In the genomic region with DNA sequence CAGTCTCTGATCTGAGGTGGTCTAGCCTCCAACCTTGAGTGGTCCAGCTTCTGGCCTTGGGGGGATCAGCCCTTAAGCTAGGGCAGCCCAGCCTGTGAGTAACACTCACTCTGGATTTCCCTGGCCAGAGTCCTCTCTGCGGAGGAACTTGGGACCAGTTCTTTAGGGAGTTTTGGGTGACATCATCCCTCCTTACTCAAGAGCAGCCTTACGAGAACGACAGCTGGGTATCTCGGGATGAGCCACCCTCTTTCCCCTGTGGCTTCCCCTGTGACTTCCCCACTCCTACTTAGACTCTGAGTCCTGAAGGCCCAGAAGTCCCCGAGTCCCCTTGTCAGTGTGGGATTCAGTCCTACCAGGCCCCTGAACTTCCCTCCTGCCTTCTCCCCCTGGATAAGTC, we compare ENCODE assay signal across 12 cellular contexts. TPM values are rescaled to one million over a fixed set of nuclear protein-coding genes. Genes with fewer than 3 reads are reported as not detected.
DNase-seq lines count a peak whose midpoint lies in the region; ATAC-seq and TF ChIP-seq lines count a peak whose summit lies in the region.
"Had no signal": no experiment of that assay in that cellular context is flagged by ENCODE, and none has a peak within 500 bp of the region (broad histone marks: within the 10 kb centered on the region; RNA-seq: fewer than 3 reads in every experiment).

No MANE protein-coding gene starts in this region.

- ATAC-seq in left colon (no peak), PC-3 (no peak), T-helper 17 cell (no peak)

- H3K27me3 Mint-ChIP-seq in HFFc6 (ENCODE audit: insufficient read depth) = peaks cover 2% of the 10 kb centered on the region
- no peaks in the 10 kb centered on the region for H3K27me3 Mint-ChIP-seq in T-helper 17 cell

- H3K4me3 ChIP-seq in breast epithelium = no peak overlapping the region
- no peak overlapping the region for H3K4me3 ChIP-seq in tibial artery
- H3K4me3 ChIP-seq in PC-3 (ENCODE audit: low read length) = no peak overlapping the region
- H3K4me3 ChIP-seq: SJSA1 had no signal

- H3K9ac ChIP-seq in PC-3 (ENCODE audit: low read length) = no peak overlapping the region

- peak overlapping the region; percentile 29 to 80 for H3K27ac ChIP-seq in breast epithelium
- peak overlapping the region; percentile 39 for H3K27ac ChIP-seq in tibial artery
- H3K27ac ChIP-seq in PC-3 (ENCODE audit: low read length) = no peak overlapping the region
- H3K27ac ChIP-seq: SJSA1 had no signal

- TF ChIP-seq POLR2A in breast epithelium (IDR thresholded peaks at IDR 0.05) = no peak

- H3K4me3 Mint-ChIP-seq in HFFc6 = no peak overlapping the region
- H3K4me3 Mint-ChIP-seq in T-helper 17 cell = no peak overlapping the region

- peaks cover 0 to 6% of the 10 kb centered on the region in 2 donors for H3K4me1 ChIP-seq in breast epithelium
- H3K4me1 ChIP-seq in tibial artery = peaks cover 8 to 51% (median 28%) of the 10 kb centered on the region in 4 donors
- no peaks in the 10 kb centered on the region for H3K4me1 ChIP-seq in PC-3 (ENCODE audit: insufficient read depth, low read length)

- no peaks in the 10 kb centered on the region for H3K9me2 ChIP-seq in PC-3 (replicated peaks; ENCODE audit: low read length)

- H3K4me1 Mint-ChIP-seq in HFFc6 (ENCODE audit: low read depth) (peaks cover 46% of the 10 kb centered on the region), T-helper 17 cell (peaks cover 12% of the 10 kb centered on the region)

- CTCF ChIA-PET in PC-3 (lab: Charles Lee) = no interaction called here

- no peak overlapping the region for H3K4me2 ChIP-seq in PC-3 (ENCODE audit: low read length)

- no peaks in the 10 kb centered on the region for H4K20me1 ChIP-seq in PC-3 (ENCODE audit: low read length)

- no peak for TF ChIP-seq CTCF in HFFc6 (IDR thresholded peaks at IDR 0.05)
- no peak for TF ChIP-seq CTCF in breast epithelium (IDR thresholded peaks at IDR 0.05)
- TF ChIP-seq CTCF in tibial artery (IDR thresholded peaks at IDR 0.05) = no peak
- no peak for TF ChIP-seq CTCF in PC-3 (conservative IDR thresholded peaks at IDR 0.05; ENCODE audit: low read depth, low read length)

- H3K27ac Mint-ChIP-seq in HFFc6 (peak overlapping the region; percentile 4; the same call in 1 of the 2 replicates), T-helper 17 cell (no peak overlapping the region)

- H3K27me3 ChIP-seq in breast epithelium (no peaks in the 10 kb centered on the region), tibial artery (no peaks in the 10 kb centered on the region), PC-3 (ENCODE audit: low read length) (no peaks in the 10 kb centered on the region)
- H3K27me3 ChIP-seq: SJSA1 had no signal

- no peaks in the 10 kb centered on the region for H3K79me2 ChIP-seq in PC-3 (ENCODE audit: low read length)

- no TSS peak for BruUV-seq in PC-3 (replicated peaks; lab: Mats Ljungman, UMichigan)

- no peaks in the 10 kb centered on the region for H3K9me3 ChIP-seq in breast epithelium
- H3K9me3 ChIP-seq in tibial artery = no peaks in the 10 kb centered on the region
- no peaks in the 10 kb centered on the region for H3K9me3 ChIP-seq in PC-3 (ENCODE audit: low read length)
- no peaks in the 10 kb centered on the region for H3K9me3 ChIP-seq in T-helper 17 cell (ENCODE audit: control insufficient read depth, low read length, poor library complexity, severe bottlenecking)
- H3K9me3 ChIP-seq: SJSA1 had no signal

- H3K36me3 Mint-ChIP-seq in HFFc6 (ENCODE audit: low read depth) = no peaks in the 10 kb centered on the region
- no peaks in the 10 kb centered on the region for H3K36me3 Mint-ChIP-seq in T-helper 17 cell (ENCODE audit: low read depth)

- no peak overlapping the region for H2AFZ ChIP-seq in PC-3 (ENCODE audit: low read length)

- intact Hi-C loops in breast epithelium (cut with DNase I; ENCODE audit: low total_unique reads) = no loop called here
- intact Hi-C loops in left colon (cut with DNase I, micrococcal nuclease) = no loop called here
- intact Hi-C loops in tibial artery (cut with DNase I; ENCODE audit: low total_unique reads) = no loop called here
- intact Hi-C loops in PC-3 (cut with micrococcal nuclease) = no loop called here

- no peaks in the 10 kb centered on the region for H3K9me3 Mint-ChIP-seq in HFFc6

- DNase-seq in HFFc6 = peak; percentile 44
- no peak for DNase-seq in breast epithelium (ENCODE audit: low spot score in 2 of 2)
- peak; percentile 7 to 44 for DNase-seq in left colon
- peak; percentile 75 to 78 for DNase-seq in tibial artery
- no peak for DNase-seq in PC-3
- DNase-seq in T-helper 17 cell = no peak
- no peak for DNase-seq in NCI-H2029 treated with DMSO at 0.1 percent for 48 hours (lab: John Stamatoyannopoulos, UW)
- DNase-seq in H4 (ENCODE audit: low spot score) = no peak
- DNase-seq: cortex of kidney; NCI-H2029; stimulated activated naive CD4-positive, alpha-beta T cell treated with Interleukin-2 at 50 U/mL for 16 hours had no signal

- H3K36me3 ChIP-seq in breast epithelium (no peaks in the 10 kb centered on the region), tibial artery (no peaks in the 10 kb centered on the region), PC-3 (ENCODE audit: low read depth, low read length) (no peaks in the 10 kb centered on the region)
- H3K36me3 ChIP-seq: SJSA1 had no signal

- no peaks in the 10 kb centered on the region for H3F3A ChIP-seq in PC-3 (ENCODE audit: low read length, unreplicated experiment)

- POLR2A ChIA-PET in PC-3 (lab: Charles Lee; ENCODE audit: unreplicated experiment) = no interaction called here

RNA-seq across cellular contexts. Expression of a gene that starts 10.2 kb away (rescaled TPM):
- total RNA-seq in HFFc6 (2021; fragmentation: NEBNext Ultra II Directional; extraction: Animal tissue kit (Norgen Biotek cat#: 25700)) = 100 to 1,000 TPM in 5 of 6 experiments, 10 to 100 TPM in 1; 86.7 to 118 (median 108) TPM
- 100 to 1,000 TPM in 2 of 3 donors, 10 to 100 TPM in 1; 53.6 to 187 (median 118) TPM for total RNA-seq in breast epithelium
- 10 to 100 TPM; 16.5 to 38.8 TPM for total RNA-seq in left colon
- 19.2 and 21.8 TPM in 2 replicates for total RNA-seq in PC-3 (2014; rRNA removed)
- total RNA-seq in T-helper 17 cell = 100 to 1,000 TPM in 1 of 2 donors, 10 to 100 TPM in 1; 78.8 to 152 TPM
- total RNA-seq in H4 (2014; rRNA removed; shearing (Covaris generic)) = 40.4 and 65.3 TPM in 2 replicates

Comparison
In these comparisons a context has a peak if more than half of its experiments do, and no peak if none do; other contexts are left out.
1. DNase-seq: peak in HFFc6 (single experiment), left colon (2 of 2) and tibial artery (2 of 2); none in breast epithelium (0 of 2), PC-3 (single experiment), T-helper 17 cell (0 of 3), NCI-H2029 treated with DMSO at 0.1 percent for 48 hours (single experiment) and H4 (single experiment).